In the genomic region with DNA sequence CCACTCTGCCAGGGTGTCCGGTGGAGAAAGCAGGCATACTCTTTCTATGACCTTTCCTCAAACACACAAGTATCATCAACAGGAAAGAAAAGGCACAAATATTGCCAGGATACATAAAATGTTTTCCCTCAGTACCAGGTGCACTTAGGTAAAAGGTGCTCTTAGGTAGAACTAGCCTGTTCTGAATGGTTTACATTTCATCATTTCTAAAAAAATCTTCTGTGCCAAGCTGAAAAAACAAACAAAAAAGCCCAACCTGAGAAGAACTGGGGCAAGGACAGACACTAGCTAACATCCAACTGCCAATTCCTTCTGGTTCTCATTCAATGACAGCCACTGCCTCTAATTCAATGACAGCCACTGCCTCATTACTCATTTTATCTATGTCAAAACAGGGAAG, we compare ENCODE assay signal across 28 cellular contexts.
A peak's percentile ranks its signal among the peaks of the same experiment; 100 is the strongest.
DNase-seq lines count a peak whose midpoint lies in the region; ATAC-seq, FAIRE-seq and TF ChIP-seq lines count a peak whose summit lies in the region.
"Had no signal": no experiment of that assay in that cellular context is flagged by ENCODE, and none has a peak within 500 bp of the region (broad histone marks: within the 10 kb centered on the region; RNA-seq: fewer than 3 reads in every experiment).

No MANE protein-coding gene starts in this region.

- no peak overlapping the region for H3K27ac Mint-ChIP-seq in stimulated activated memory B cell treated with anti-CD40 and anti-IgM and Interleukin-4, amounts not matched to agents 10 μg/mL and 1 μg/mL and 100 μg/mL, for 72 hours
- H3K27ac Mint-ChIP-seq: activated CD4-positive, alpha-beta T cell treated with anti-CD3 and anti-CD28 coated beads, Interleukin-2, amount 10 ng/mL, durations not matched to agents 7 days and 5 days; activated naive CD8-positive, alpha-beta T cell; activated T-cell treated with anti-CD3 and anti-CD28 coated beads, Interleukin-2, amount 50 U/mL, for 24 hours; natural killer cell; stimulated activated naive B cell treated with anti-CD40 and anti-IgM and Interleukin-4, amounts not matched to agents 10 μg/mL and 1 μg/mL and 100 μg/mL, for 72 hours had no signal

- no peaks in the 10 kb centered on the region for H3K27me3 Mint-ChIP-seq in stimulated activated memory B cell treated with anti-CD40 and anti-IgM and Interleukin-4, amounts not matched to agents 10 μg/mL and 1 μg/mL and 100 μg/mL, for 72 hours
- H3K27me3 Mint-ChIP-seq: activated CD4-positive, alpha-beta T cell treated with anti-CD3 and anti-CD28 coated beads, Interleukin-2, amount 10 ng/mL, durations not matched to agents 7 days and 5 days; activated naive CD8-positive, alpha-beta T cell; activated T-cell treated with anti-CD3 and anti-CD28 coated beads, Interleukin-2, amount 50 U/mL, for 24 hours had no signal

- no peaks in the 10 kb centered on the region for H3K36me3 Mint-ChIP-seq in stimulated activated memory B cell treated with anti-CD40 and anti-IgM and Interleukin-4, amounts not matched to agents 10 μg/mL and 1 μg/mL and 100 μg/mL, for 72 hours
- H3K36me3 Mint-ChIP-seq: activated naive CD8-positive, alpha-beta T cell; natural killer cell; stimulated activated naive B cell treated with anti-CD40 and anti-IgM and Interleukin-4, amounts not matched to agents 10 μg/mL and 1 μg/mL and 100 μg/mL, for 72 hours had no signal

- no peak overlapping the region for H3K4me3 Mint-ChIP-seq in stimulated activated memory B cell treated with anti-CD40 and anti-IgM and Interleukin-4, amounts not matched to agents 10 μg/mL and 1 μg/mL and 100 μg/mL, for 72 hours
- H3K4me3 Mint-ChIP-seq: activated CD4-positive, alpha-beta T cell treated with anti-CD3 and anti-CD28 coated beads, Interleukin-2, amount 10 ng/mL, durations not matched to agents 7 days and 5 days; activated naive CD8-positive, alpha-beta T cell; activated T-cell treated with anti-CD3 and anti-CD28 coated beads, Interleukin-2, amount 50 U/mL, for 24 hours; natural killer cell; stimulated activated naive B cell treated with anti-CD40 and anti-IgM and Interleukin-4, amounts not matched to agents 10 μg/mL and 1 μg/mL and 100 μg/mL, for 72 hours had no signal

- no peak for TF ChIP-seq CTCF in C4-2B (conservative IDR thresholded peaks at IDR 0.05)
- TF ChIP-seq CTCF in omental fat pad (IDR thresholded peaks at IDR 0.05), result no peak

- H3K27ac ChIP-seq in C4-2B, result peak overlapping the region; percentile 85; the same call in 1 of the 2 replicates
- H3K27ac ChIP-seq: BLaER1 treated with 17β-estradiol and CSF1 and Interleukin-3, amounts not matched to agents 10 nM and 100 nM; gastroesophageal sphincter; hepatocyte; Peyer's patch; WERI-Rb-1 had no signal

- H3K9me3 Mint-ChIP-seq in stimulated activated memory B cell treated with anti-CD40 and anti-IgM and Interleukin-4, amounts not matched to agents 10 μg/mL and 1 μg/mL and 100 μg/mL, for 72 hours, result no peaks in the 10 kb centered on the region
- H3K9me3 Mint-ChIP-seq: activated CD4-positive, alpha-beta T cell treated with anti-CD3 and anti-CD28 coated beads, Interleukin-2, amount 10 ng/mL, durations not matched to agents 7 days and 5 days; activated T-cell treated with anti-CD3 and anti-CD28 coated beads, Interleukin-2, amount 50 U/mL, for 24 hours; natural killer cell; stimulated activated naive B cell treated with anti-CD40 and anti-IgM and Interleukin-4, amounts not matched to agents 10 μg/mL and 1 μg/mL and 100 μg/mL, for 72 hours had no signal

- H3K4me1 Mint-ChIP-seq in stimulated activated memory B cell treated with anti-CD40 and anti-IgM and Interleukin-4, amounts not matched to agents 10 μg/mL and 1 μg/mL and 100 μg/mL, for 72 hours, result no peaks in the 10 kb centered on the region
- H3K4me1 Mint-ChIP-seq: activated CD4-positive, alpha-beta T cell treated with anti-CD3 and anti-CD28 coated beads, Interleukin-2, amount 10 ng/mL, durations not matched to agents 7 days and 5 days; natural killer cell; stimulated activated naive B cell treated with anti-CD40 and anti-IgM and Interleukin-4, amounts not matched to agents 10 μg/mL and 1 μg/mL and 100 μg/mL, for 72 hours had no signal

- peak; percentile 89 for DNase-seq in DMS53 treated with DMSO at 0.1 percent for 48 hours (lab: John Stamatoyannopoulos, UW; ENCODE audit: unreplicated experiment)
- DNase-seq in NCI-H345 (lab: John Stamatoyannopoulos, UW), result peak; percentile 22
- DNase-seq in omental fat pad (ENCODE audit: low spot score), result no peak
- no peak for DNase-seq in D341Med (ENCODE audit: low spot score)
- DNase-seq in activated CD8-positive, alpha-beta memory T cell treated with anti-CD3 and anti-CD28 coated beads, Interleukin-2, amount 50 U/mL, for 48 hours, result no peak
- DNase-seq: activated CD4-positive, alpha-beta T cell treated with anti-CD3 and anti-CD28 coated beads, Interleukin-2, amount 10 ng/mL, durations not matched to agents 7 days and 5 days; activated effector memory CD4-positive, alpha-beta T cell treated with anti-CD3 and anti-CD28 coated beads, Interleukin-2, amount 50 U/mL, for 16 hours; activated T-cell treated with anti-CD3 and anti-CD28 coated beads, Interleukin-2, amount 50 U/mL, for 24 hours; anterior cingulate cortex; DND-41; mammary epithelial cell; mucosa of descending colon; natural killer cell; NCI-H69; nucleus accumbens; Peyer's patch; SIG-M5; stimulated activated naive B cell treated with anti-CD40 and anti-IgM and Interleukin-4, amounts not matched to agents 10 μg/mL and 1 μg/mL and 100 μg/mL, for 72 hours; T-helper 9 cell; WERI-Rb-1 had no signal

- FAIRE-seq in islet of Langerhans (lab: Jason Lieb, UNC), result peak; percentile 98
- FAIRE-seq: bronchial epithelial cell had no signal

- ATAC-seq in stimulated activated memory B cell treated with anti-CD40 and anti-IgM and Interleukin-4, amounts not matched to agents 10 μg/mL and 1 μg/mL and 100 μg/mL, for 72 hours, result no peak
- no peak for ATAC-seq in omental fat pad (ENCODE audit: low FRiP score)
- ATAC-seq: gastroesophageal sphincter; mucosa of descending colon; natural killer cell; stimulated activated naive B cell treated with anti-CD40 and anti-IgM and Interleukin-4, amounts not matched to agents 10 μg/mL and 1 μg/mL and 100 μg/mL, for 72 hours had no signal

Comparison
In these comparisons a context has a peak if more than half of its experiments do, and no peak if none do; other contexts are left out.
1. DNase-seq: peak in DMS53 treated with DMSO at 0.1 percent for 48 hours (single experiment) and NCI-H345 (single experiment); none in omental fat pad (single experiment), D341Med (single experiment) and activated CD8-positive, alpha-beta memory T cell treated with anti-CD3 and anti-CD28 coated beads, Interleukin-2, amount 50 U/mL, for 48 hours (single experiment).